24 cellular contexts compared by ENCODE assay signal in the genomic region with DNA sequence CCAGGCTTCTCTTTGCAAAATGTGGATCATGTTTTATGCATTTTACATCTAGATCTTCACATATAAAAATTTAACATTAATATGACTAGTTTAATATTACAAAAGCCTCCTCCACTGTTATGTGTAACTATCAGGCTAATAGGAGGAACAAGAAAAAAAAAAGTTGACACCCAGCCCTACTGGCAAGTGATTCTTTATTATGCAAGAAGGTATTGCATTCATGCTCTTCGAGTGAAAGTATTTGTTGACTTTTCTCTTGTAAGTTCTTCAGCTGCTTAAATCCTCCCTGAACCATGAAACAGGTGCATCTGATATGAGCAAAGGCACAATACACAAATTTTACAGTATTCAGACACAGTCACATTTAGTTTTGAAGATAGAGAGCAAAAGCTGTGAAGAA. TPM values are rescaled to one million over a fixed set of nuclear protein-coding genes. Genes with fewer than 3 reads are reported as not detected.
DNase-seq lines count a peak whose midpoint lies in the region; ATAC-seq and TF ChIP-seq lines count a peak whose summit lies in the region.
"Had no signal": no experiment of that assay in that cellular context is flagged by ENCODE, and none has a peak within 500 bp of the region (broad histone marks: within the 10 kb centered on the region; RNA-seq: fewer than 3 reads in every experiment).

No MANE protein-coding gene starts in this region.

- CTCF ChIA-PET in RWPE1 (lab: Yijun Ruan, JAX) = no interaction called here

- H3K27ac ChIP-seq in lower lobe of right lung (no peak overlapping the region), RWPE1 (no peak overlapping the region)
- H3K27ac ChIP-seq: 22Rv1; A549; BLaER1 treated with 17β-estradiol and CSF1 and Interleukin-3, amounts not matched to agents 10 nM and 100 nM had no signal

- no peak overlapping the region for H3K4me3 ChIP-seq in lower lobe of right lung
- H3K4me3 ChIP-seq: A549; BLaER1 treated with 17β-estradiol and CSF1 and Interleukin-3, amounts not matched to agents 10 nM and 100 nM; GM23338 had no signal

- H3K9me3 Mint-ChIP-seq in activated naive CD4-positive, alpha-beta T cell treated with anti-CD3 and anti-CD28 coated beads, Interleukin-2, amount 50 U/mL, for 72 hours = no peaks in the 10 kb centered on the region
- H3K9me3 Mint-ChIP-seq: CD4-positive, alpha-beta T cell; CD8-positive, alpha-beta memory T cell; GM23338; H9 had no signal

- no peak overlapping the region for H3K27ac Mint-ChIP-seq in activated naive CD4-positive, alpha-beta T cell treated with anti-CD3 and anti-CD28 coated beads, Interleukin-2, amount 50 U/mL, for 72 hours
- H3K27ac Mint-ChIP-seq: CD4-positive, alpha-beta T cell; CD8-positive, alpha-beta memory T cell; GM23338; H9 had no signal

- H3K4me1 ChIP-seq in lower lobe of right lung = peaks cover 5% of the 10 kb centered on the region
- H3K4me1 ChIP-seq: A549; BE2C; BLaER1 treated with 17β-estradiol and CSF1 and Interleukin-3, amounts not matched to agents 10 nM and 100 nM had no signal

- H3K9me3 ChIP-seq in lower lobe of right lung = no peaks in the 10 kb centered on the region
- H3K9me3 ChIP-seq: A549; BE2C; BLaER1 treated with 17β-estradiol and CSF1 and Interleukin-3, amounts not matched to agents 10 nM and 100 nM had no signal

- POLR2A ChIA-PET in RWPE1 (lab: Yijun Ruan, JAX; ENCODE audit: low non-redundant PET) = no interaction called here

- no peaks in the 10 kb centered on the region for H3K36me3 ChIP-seq in lower lobe of right lung
- H3K36me3 ChIP-seq: BE2C; BLaER1 treated with 17β-estradiol and CSF1 and Interleukin-3, amounts not matched to agents 10 nM and 100 nM had no signal

- intact Hi-C loops in lower lobe of right lung (cut with DNase I) = no loop called here

- ATAC-seq in lower lobe of right lung (peak; percentile 70 to 84), HG02759 (IDR thresholded peaks at IDR 0.05; ENCODE audit: unreplicated experiment) (no peak)
- no peak for ATAC-seq in activated naive CD4-positive, alpha-beta T cell treated with anti-CD3 and anti-CD28 coated beads, Interleukin-2, amount 50 U/mL, for 72 hours
- ATAC-seq: A549, GM23338, HCT116 had no signal

- DNase-seq in NOMO-1 treated with DMSO at 0.1 percent for 48 hours (lab: John Stamatoyannopoulos, UW; ENCODE audit: unreplicated experiment) = peak; percentile 2
- DNase-seq in NOMO-1 treated with dmso at 0.1 percent for 144 hours (lab: John Stamatoyannopoulos, UW; ENCODE audit: unreplicated experiment) = no peak
- peak; percentile 52 for DNase-seq in NCI-H187 treated with DMSO at 0.1 percent for 48 hours (lab: John Stamatoyannopoulos, UW)
- DNase-seq in lower lobe of right lung = no peak
- no peak for DNase-seq in RWPE1 (ENCODE audit: low spot score)
- DNase-seq in ecto neural progenitor cell (ENCODE audit: low spot score) = no peak
- DNase-seq in activated naive CD4-positive, alpha-beta T cell treated with anti-CD3 and anti-CD28 coated beads, Interleukin-2, amount 50 U/mL, for 72 hours (ENCODE audit: low spot score in 2 of 2) = no peak
- DNase-seq: ACHN; AML-193; BE2C; CD4-positive, alpha-beta T cell; CD8-positive, alpha-beta memory T cell; DMS 273 treated with DMSO at 0.1 percent for 48 hours; GF-D8; H9 had no signal

- peaks cover 11% of the 10 kb centered on the region for H3K27me3 ChIP-seq in lower lobe of right lung (ENCODE audit: low read depth)

- TF ChIP-seq CTCF in lower lobe of right lung (IDR thresholded peaks at IDR 0.05) (no peak), RWPE1 (conservative IDR thresholded peaks at IDR 0.05; ENCODE audit: low read depth) (no peak)

- no peaks in the 10 kb centered on the region for H3K36me3 Mint-ChIP-seq in activated naive CD4-positive, alpha-beta T cell treated with anti-CD3 and anti-CD28 coated beads, Interleukin-2, amount 50 U/mL, for 72 hours
- H3K36me3 Mint-ChIP-seq: CD8-positive, alpha-beta memory T cell had no signal

RNA-seq across cellular contexts. Expression of a gene that starts 0.7 kb away (rescaled TPM):
- 74.8 TPM for total RNA-seq in lower lobe of right lung
- total RNA-seq in activated naive CD4-positive, alpha-beta T cell treated with anti-CD3 and anti-CD28 coated beads, Interleukin-2, amount 50 U/mL, for 72 hours = under 1 TPM in 1 of 2 donors, not detected in 1; 0.54 TPM
- total RNA-seq: Daoy, G401, GM23338, H4, H9 had no signal

RNA-seq across cellular contexts. Expression of a gene that starts 22.9 kb away (rescaled TPM):
- 68.0 TPM for total RNA-seq in lower lobe of right lung
- not detected for total RNA-seq in activated naive CD4-positive, alpha-beta T cell treated with anti-CD3 and anti-CD28 coated beads, Interleukin-2, amount 50 U/mL, for 72 hours
- total RNA-seq: Daoy, G401, GM23338, H4, H9 had no signal

RNA-seq across cellular contexts. Expression of a gene that starts 52.8 kb away (rescaled TPM):
- total RNA-seq in lower lobe of right lung = 0.95 TPM
- total RNA-seq in activated naive CD4-positive, alpha-beta T cell treated with anti-CD3 and anti-CD28 coated beads, Interleukin-2, amount 50 U/mL, for 72 hours = 1 to 10 TPM; 3.8 to 4.0 TPM
- total RNA-seq: G401, GM23338, H4 had no signal

Comparison
In these comparisons a context has a peak if more than half of its experiments do, and no peak if none do; other contexts are left out.
1. DNase-seq: peak in NOMO-1 treated with DMSO at 0.1 percent for 48 hours (single experiment) and NCI-H187 treated with DMSO at 0.1 percent for 48 hours (single experiment); none in NOMO-1 treated with dmso at 0.1 percent for 144 hours (single experiment), lower lobe of right lung (single experiment), RWPE1 (single experiment), ecto neural progenitor cell (single experiment) and activated naive CD4-positive, alpha-beta T cell treated with anti-CD3 and anti-CD28 coated beads, Interleukin-2, amount 50 U/mL, for 72 hours (0 of 2).
2. ATAC-seq: peak in lower lobe of right lung (2 of 2); none in HG02759 (single experiment) and activated naive CD4-positive, alpha-beta T cell treated with anti-CD3 and anti-CD28 coated beads, Interleukin-2, amount 50 U/mL, for 72 hours (0 of 2).
3. RNA of a gene that starts 0.7 kb away (total RNA-seq): 74.8 TPM in lower lobe of right lung (single experiment); 0.54 TPM in activated naive CD4-positive, alpha-beta T cell treated with anti-CD3 and anti-CD28 coated beads, Interleukin-2, amount 50 U/mL, for 72 hours; every median in the first group is over 10 times any median in the second.
4. RNA of a gene that starts 22.9 kb away (total RNA-seq): 68.0 TPM in lower lobe of right lung (single experiment); not detected in activated naive CD4-positive, alpha-beta T cell treated with anti-CD3 and anti-CD28 coated beads, Interleukin-2, amount 50 U/mL, for 72 hours; every median in the first group is over 10 times any median in the second.